ENCODE assay signal across 10 cellular contexts in genomic region chr2:87695596-87696323, GRCh38. TPM values are rescaled to one million over a fixed set of nuclear protein-coding genes. Genes with fewer than 3 reads are reported as not detected.
DNase-seq lines count a peak whose midpoint lies in the region; ATAC-seq, FAIRE-seq and TF ChIP-seq lines count a peak whose summit lies in the region.
"Not testable (repeated sequence)": the region's sequence is repeated elsewhere in the genome, so short reads cannot be mapped to it uniquely, and the experiment has no call there.
"Had no signal": no experiment of that assay in that cellular context is flagged by ENCODE, and none has a peak within 500 bp of the region (broad histone marks: within the 10 kb centered on the region; RNA-seq: fewer than 3 reads in every experiment).

No MANE protein-coding gene starts in this region.

- not testable (repeated sequence) for H3F3A ChIP-seq in PC-3 (ENCODE audit: low read length, unreplicated experiment)

- H4K20me1 ChIP-seq in PC-3 (ENCODE audit: low read length); astrocyte (ENCODE audit: insufficient read depth, low read length): not testable (repeated sequence)

- peak; percentile 73 for ATAC-seq in PC-3

- FAIRE-seq in astrocyte (lab: Jason Lieb, UNC) = not testable (repeated sequence)

- intact Hi-C loops in Calu3 (cut with micrococcal nuclease; ENCODE audit: unreplicated experiment); PC-3 (cut with micrococcal nuclease): not testable (repeated sequence)

- H3K9me3 Mint-ChIP-seq in Calu3 (ENCODE audit: low read depth, unreplicated experiment); astrocyte (ENCODE audit: unreplicated experiment); endodermal cell: not testable (repeated sequence)

- not testable (repeated sequence) for H3K27ac ChIP-seq in PC-3 (ENCODE audit: low read length); astrocyte (ENCODE audit: low read depth, low read length); endodermal cell (ENCODE audit: low read depth, low read length)

- POLR2A ChIA-PET in PC-3 (lab: Charles Lee; ENCODE audit: unreplicated experiment) = not testable (repeated sequence)

- not testable (repeated sequence) for H3K79me2 ChIP-seq in PC-3 (ENCODE audit: low read length); astrocyte (ENCODE audit: insufficient read depth, low read length)

- H3K4me3 ChIP-seq in PC-3 (ENCODE audit: low read length); astrocyte (ENCODE audit: insufficient read depth, low read depth, low read length); endodermal cell (ENCODE audit: low read length); fibroblast of the aortic adventitia (ENCODE audit: low read depth, low read length); retinal pigment epithelial cell (ENCODE audit: low read length): not testable (repeated sequence)

- H3K4me2 ChIP-seq in PC-3 (ENCODE audit: low read length); astrocyte (ENCODE audit: low read length): not testable (repeated sequence)

- TF ChIP-seq CTCF in Calu3 (IDR thresholded peaks at IDR 0.05; ENCODE audit: unreplicated experiment); PC-3 (conservative IDR thresholded peaks at IDR 0.05; ENCODE audit: low read depth, low read length); astrocyte (IDR thresholded peaks at IDR 0.05; ENCODE audit: insufficient read depth, low read depth, low read length); endodermal cell (conservative IDR thresholded peaks at IDR 0.05); fibroblast of the aortic adventitia (IDR thresholded peaks at IDR 0.05; ENCODE audit: insufficient read depth, low read length); retinal pigment epithelial cell (conservative IDR thresholded peaks at IDR 0.05; ENCODE audit: low read depth, low read length): not testable (repeated sequence)

- not testable (repeated sequence) for H3K9me3 ChIP-seq in PC-3 (ENCODE audit: low read length); astrocyte (ENCODE audit: insufficient read depth, low read depth, low read length); endodermal cell (ENCODE audit: control insufficient read depth, low read length)

- H3K36me3 ChIP-seq in PC-3 (ENCODE audit: low read depth, low read length); astrocyte (ENCODE audit: insufficient read depth, low read length); endodermal cell (ENCODE audit: control insufficient read depth, insufficient read depth, low read length): not testable (repeated sequence)

- H3K4me3 Mint-ChIP-seq in Calu3 (ENCODE audit: low read depth, unreplicated experiment); astrocyte (ENCODE audit: unreplicated experiment); endodermal cell: not testable (repeated sequence)

- not testable (repeated sequence) for H3K9ac ChIP-seq in PC-3 (ENCODE audit: low read length); astrocyte (ENCODE audit: low read length); endodermal cell (ENCODE audit: extremely low read depth, low read length, poor library complexity, severe bottlenecking)

- CTCF ChIA-PET in Calu3 (lab: Charles Lee); PC-3 (lab: Charles Lee): not testable (repeated sequence)

- H3K27me3 Mint-ChIP-seq in Calu3 (ENCODE audit: unreplicated experiment); astrocyte (ENCODE audit: low read depth, unreplicated experiment); endodermal cell (ENCODE audit: insufficient read depth): not testable (repeated sequence)

- 89% methylated on average over 2 to 4 of the region's 9 CpGs for WGBS in endodermal cell (ENCODE audit: insufficient coverage in 1 of 2, insufficient read length in 1 of 2), 2 experiments

- not testable (repeated sequence) for H3K4me1 ChIP-seq in PC-3 (ENCODE audit: insufficient read depth, low read length); astrocyte (ENCODE audit: insufficient read depth, low read length); endodermal cell (ENCODE audit: control insufficient read depth, insufficient read depth, low read length)

- BruUV-seq in Calu3 (replicated peaks; lab: Mats Ljungman, UMichigan); PC-3 (replicated peaks; lab: Mats Ljungman, UMichigan): not testable (repeated sequence)

- H3K27ac Mint-ChIP-seq in Calu3 (ENCODE audit: unreplicated experiment); astrocyte (ENCODE audit: unreplicated experiment); endodermal cell: not testable (repeated sequence)

- not testable (repeated sequence) for H3K36me3 Mint-ChIP-seq in Calu3 (ENCODE audit: insufficient read depth, unreplicated experiment); astrocyte (ENCODE audit: low read depth, unreplicated experiment); endodermal cell (ENCODE audit: low read depth)

- not testable (repeated sequence) for H3K9me2 ChIP-seq in PC-3 (replicated peaks; ENCODE audit: low read length)

- not testable (repeated sequence) for H3K27me3 ChIP-seq in PC-3 (ENCODE audit: low read length); astrocyte (ENCODE audit: insufficient read depth, low read length); endodermal cell (ENCODE audit: control insufficient read depth, insufficient read depth, low read length, poor library complexity, severe bottlenecking)

- H3K4me1 Mint-ChIP-seq in Calu3 (ENCODE audit: low read depth, unreplicated experiment) = peaks cover 14% of the 10 kb centered on the region
- not testable (repeated sequence) for H3K4me1 Mint-ChIP-seq in astrocyte (ENCODE audit: low read depth, unreplicated experiment); endodermal cell

- DNase-seq in Calu3 = peak; percentile 19
- peak; percentile 8 for DNase-seq in HCEC 1CT
- DNase-seq in PC-3 = peak; percentile 78
- DNase-seq in astrocyte (ENCODE audit: low read depth) = peak; percentile 78
- peak; percentile 23 for DNase-seq in endodermal cell
- DNase-seq in fibroblast of the aortic adventitia (ENCODE audit: low read depth) = peak; percentile 0
- peak; percentile 24 for DNase-seq in kidney tubule cell (ENCODE audit: low spot score)
- DNase-seq in retinal pigment epithelial cell (ENCODE audit: low read depth) = peak; percentile 26

- H2AFZ ChIP-seq in PC-3 (ENCODE audit: low read length); astrocyte (ENCODE audit: low read depth, low read length): not testable (repeated sequence)

RNA-seq across cellular contexts. Expression of gene PLGLB2, which starts 52.1 kb away (rescaled TPM):
- 1.7 and 2.3 TPM in 2 replicates for total RNA-seq in Calu3 (2022)
- 0.87 TPM in 1 of 2 replicates, not detected in the other for total RNA-seq in PC-3 (2014; rRNA removed)
- 3.7 TPM in 2 replicates for total RNA-seq in astrocyte
- total RNA-seq in endodermal cell = under 1 TPM; 0.15 to 0.64 TPM
- not detected for polyA plus RNA-seq in endodermal cell (2013, experiment 1 of 2)
- polyA plus RNA-seq in endodermal cell (2013, experiment 2 of 2) = not detected
- 2.3 TPM in 1 of 2 replicates, not detected in the other for total RNA-seq in fibroblast of the aortic adventitia (ENCODE audit: low replicate concordance)
- total RNA-seq: H7 had no signal
- polyA plus RNA-seq: CD8-positive, alpha-beta memory T cell had no signal

Comparison
In these comparisons a context has a peak if more than half of its experiments do, and no peak if none do; other contexts are left out.
1. DNase-seq: peak in every context shown above with its lines; median percentile 78 in PC-3; 78 in astrocyte; 26 in retinal pigment epithelial cell; 24 in kidney tubule cell; 23 in endodermal cell; 19 in Calu3; 8 in HCEC 1CT; 0 in fibroblast of the aortic adventitia.